In the genomic region with DNA sequence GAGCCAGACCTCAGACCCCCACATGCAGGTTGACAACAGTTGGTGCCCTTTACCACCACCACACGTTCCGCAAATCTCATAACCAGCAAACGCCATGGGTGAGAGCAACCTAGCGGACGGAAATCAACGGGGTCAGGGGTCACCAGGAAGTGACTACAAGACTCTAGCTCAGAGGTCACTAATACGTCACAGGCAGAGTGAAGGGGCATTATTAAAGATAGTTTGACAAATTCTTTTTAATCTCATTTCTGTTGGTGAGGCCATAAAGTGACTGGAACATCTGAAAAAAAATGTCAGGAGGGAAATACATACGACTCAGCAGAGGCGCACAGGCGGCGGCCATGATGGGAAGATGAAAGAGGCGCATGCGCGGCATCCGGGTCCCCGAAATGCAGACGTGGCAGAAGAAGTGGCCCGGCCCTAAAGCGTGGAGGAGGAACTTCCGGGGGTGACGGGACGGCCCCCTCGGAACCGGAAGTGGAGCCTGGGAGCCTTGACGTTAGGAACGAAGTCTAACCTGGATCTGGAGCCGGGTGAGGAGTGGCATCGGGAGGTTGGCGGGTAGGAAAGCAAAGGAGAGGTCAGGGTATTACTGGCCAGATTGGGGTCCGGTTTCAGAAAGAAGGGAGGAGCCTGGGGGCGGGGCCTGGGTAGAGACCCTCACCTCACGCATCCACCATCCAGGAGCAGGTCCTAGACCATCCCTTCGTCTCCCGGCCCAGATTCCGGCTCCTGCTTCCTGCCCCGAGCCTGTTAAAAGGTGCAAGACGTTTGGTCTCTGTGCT, we compare ENCODE assay signal across 8 cellular contexts.
DNase-seq lines count a peak whose midpoint lies in the region; ATAC-seq and FAIRE-seq lines count a peak whose summit lies in the region.

TSS of gene SEC24C (plus strand) at position 468 of the 785 bp plus-strand sequence. CDS start 2,461 bp downstream, outside the sequence.

- FAIRE-seq in islet of Langerhans (lab: Jason Lieb, UNC) = peak; percentile 87

- DNase-seq in AG08396 (ENCODE audit: low spot score) (peak; percentile 95), NCI-H446 treated with DMSO at 0.1 percent for 48 hours (lab: John Stamatoyannopoulos, UW) (peak; percentile 81), cerebellar cortex (ENCODE audit: low spot score) (peak; percentile 97)
- DNase-seq in stimulated activated CD4-positive, alpha-beta T cell treated with anti-CD3 and anti-CD28 coated beads, Interleukin-12 subunit alpha, Interleukin-12 subunit beta, amount 100 ng/mL, for 4 hours = peak; percentile 91

- ATAC-seq in GM19025 (IDR thresholded peaks at IDR 0.05; ENCODE audit: low read depth, unreplicated experiment) = peak; percentile 85
- peak; percentile 93 for ATAC-seq in HG03342 (IDR thresholded peaks at IDR 0.05; ENCODE audit: unreplicated experiment)
- ATAC-seq in activated CD4-positive, CD25-positive, alpha-beta regulatory T cell treated with anti-CD3 and anti-CD28 coated beads, Interleukin-2, amount 50 U/mL, for 24 hours = peak; percentile 90 to 91

Comparison
In these comparisons a context has a peak if more than half of its experiments do, and no peak if none do; other contexts are left out.
1. Peak in every context shown above with its lines: DNase-seq and ATAC-seq.